In the genomic region with DNA sequence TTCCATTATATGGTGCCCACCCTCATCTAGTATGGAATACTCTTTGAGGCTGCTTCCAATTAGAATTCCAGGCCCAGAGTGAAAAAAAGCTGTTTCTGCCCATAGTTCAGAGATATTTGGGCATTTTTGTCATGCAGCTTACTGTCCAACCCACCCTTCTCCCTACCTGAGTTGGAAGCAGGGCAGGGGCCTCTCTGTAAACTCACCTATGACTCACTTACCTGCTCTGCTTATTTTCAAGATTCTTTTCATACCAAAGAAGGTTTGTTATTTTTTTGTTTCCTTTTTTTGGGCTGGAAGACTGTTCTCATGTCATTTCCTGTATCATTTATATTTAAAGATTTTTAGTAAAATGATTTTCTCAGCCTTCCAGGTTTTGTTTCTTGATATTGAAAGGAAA, we compare ENCODE assay signal across 22 cellular contexts. TPM values are rescaled to one million over a fixed set of nuclear protein-coding genes. Genes with fewer than 3 reads are reported as not detected.
"Had no signal": no experiment of that assay in that cellular context is flagged by ENCODE, and none has a peak within 500 bp of the region (broad histone marks: within the 10 kb centered on the region; RNA-seq: fewer than 3 reads in every experiment).

No MANE protein-coding gene starts in this region.

- H3K36me3 ChIP-seq: colonic mucosa, heart left ventricle, lower lobe of right lung, neutrophil, tibial artery, uterus had no signal

- DNase-seq: activated CD4-positive, alpha-beta T cell treated with anti-CD3 and anti-CD28 coated beads, Interleukin-2, amount 10 ng/mL, durations not matched to agents 24 days and 14 days; activated CD8-positive, alpha-beta T cell treated with anti-CD3 and anti-CD28 coated beads, Interleukin-2, amount 10 ng/mL, durations not matched to agents 7 days and 5 days; activated naive CD4-positive, alpha-beta T cell treated with Interleukin-2 at 50 U/mL for 16 hours; activated T-cell treated with anti-CD3 and anti-CD28 coated beads, Interleukin-2, amount 50 U/mL, for 24 hours; body of pancreas; colonic mucosa; endodermal cell; erythroblast; heart left ventricle; left colon; lower lobe of right lung; stimulated activated naive CD4-positive, alpha-beta T cell treated with Interleukin-2 at 50 U/mL for 16 hours; T1000; tibial artery; uterus had no signal

- H3K27me3 ChIP-seq: body of pancreas, colonic mucosa, heart left ventricle, neutrophil, tibial artery, uterus had no signal

- H3K27ac Mint-ChIP-seq: activated CD4-positive, alpha-beta T cell treated with anti-CD3 and anti-CD28 coated beads, Interleukin-2, amount 10 ng/mL, durations not matched to agents 24 days and 14 days; activated CD8-positive, alpha-beta T cell treated with anti-CD3 and anti-CD28 coated beads, Interleukin-2, amount 10 ng/mL, durations not matched to agents 7 days and 5 days; activated T-cell treated with anti-CD3 and anti-CD28 coated beads, Interleukin-2, amount 50 U/mL, for 24 hours; activated T-helper 2 cell treated with anti-CD3 and anti-CD28 coated beads, Interferon-gamma antibody, Interleukin-2, Interleukin-4, amounts not matched to agents 10 μg/mL and 5 μg/mL and 100 μg/mL, durations not matched to agents 14 hours and 24 hours and 36 hours; endodermal cell; natural killer cell treated with Interleukin-12 subunit alpha and Interleukin-12 subunit beta and Interleukin-15 and Interleukin-18, amount 100 ng/mL, for 72 hours had no signal

- H3K27ac ChIP-seq: body of pancreas, colonic mucosa, heart left ventricle, lower lobe of right lung, neutrophil, parathyroid adenoma, tibial artery, uterus had no signal

- H3K4me1 ChIP-seq: colonic mucosa, heart left ventricle, lower lobe of right lung, parathyroid adenoma, uterus had no signal

- ATAC-seq: activated CD8-positive, alpha-beta T cell treated with anti-CD3 and anti-CD28 coated beads, Interleukin-2, amount 10 ng/mL, durations not matched to agents 7 days and 5 days; body of pancreas; heart left ventricle; left colon; lower lobe of right lung; natural killer cell treated with Interleukin-12 subunit alpha and Interleukin-12 subunit beta and Interleukin-15 and Interleukin-18, amount 100 ng/mL, for 72 hours had no signal

- H3K9ac ChIP-seq: parathyroid adenoma had no signal

- H3K36me3 Mint-ChIP-seq: mesothelial cell of epicardium; natural killer cell treated with Interleukin-12 subunit alpha and Interleukin-12 subunit beta and Interleukin-15 and Interleukin-18, amount 100 ng/mL, for 72 hours had no signal

- H3K9me3 Mint-ChIP-seq: activated CD4-positive, alpha-beta T cell treated with anti-CD3 and anti-CD28 coated beads, Interleukin-2, amount 10 ng/mL, durations not matched to agents 24 days and 14 days; activated T-cell treated with anti-CD3 and anti-CD28 coated beads, Interleukin-2, amount 50 U/mL, for 24 hours; activated T-helper 2 cell treated with anti-CD3 and anti-CD28 coated beads, Interferon-gamma antibody, Interleukin-2, Interleukin-4, amounts not matched to agents 10 μg/mL and 5 μg/mL and 100 μg/mL, durations not matched to agents 14 hours and 24 hours and 36 hours; central memory CD8-positive, alpha-beta T cell; endodermal cell; natural killer cell treated with Interleukin-12 subunit alpha and Interleukin-12 subunit beta and Interleukin-15 and Interleukin-18, amount 100 ng/mL, for 72 hours had no signal

- H3K9me3 ChIP-seq: body of pancreas, colonic mucosa, heart left ventricle, lower lobe of right lung, neutrophil, tibial artery, uterus had no signal

- H3K4me3 ChIP-seq: body of pancreas, colonic mucosa, heart left ventricle, lower lobe of right lung, tibial artery, uterus had no signal

- H3K79me2 ChIP-seq: parathyroid adenoma had no signal

- H3K4me3 Mint-ChIP-seq: activated CD4-positive, alpha-beta T cell treated with anti-CD3 and anti-CD28 coated beads, Interleukin-2, amount 10 ng/mL, durations not matched to agents 24 days and 14 days; activated CD8-positive, alpha-beta T cell treated with anti-CD3 and anti-CD28 coated beads, Interleukin-2, amount 10 ng/mL, durations not matched to agents 7 days and 5 days; activated T-cell treated with anti-CD3 and anti-CD28 coated beads, Interleukin-2, amount 50 U/mL, for 24 hours; central memory CD8-positive, alpha-beta T cell; endodermal cell; mesothelial cell of epicardium; natural killer cell treated with Interleukin-12 subunit alpha and Interleukin-12 subunit beta and Interleukin-15 and Interleukin-18, amount 100 ng/mL, for 72 hours had no signal

- H2AFZ ChIP-seq: parathyroid adenoma had no signal

- H3K4me1 Mint-ChIP-seq: activated CD4-positive, alpha-beta T cell treated with anti-CD3 and anti-CD28 coated beads, Interleukin-2, amount 10 ng/mL, durations not matched to agents 24 days and 14 days; central memory CD8-positive, alpha-beta T cell had no signal

RNA-seq across cellular contexts. Expression of a gene that starts 38.4 kb away (rescaled TPM):
- total RNA-seq: activated CD4-positive, alpha-beta T cell treated with anti-CD3 and anti-CD28 coated beads, Interleukin-2, amount 10 ng/mL, durations not matched to agents 24 days and 14 days; activated CD8-positive, alpha-beta T cell treated with anti-CD3 and anti-CD28 coated beads, Interleukin-2, amount 10 ng/mL, durations not matched to agents 7 days and 5 days; activated T-helper 2 cell treated with anti-CD3 and anti-CD28 coated beads, Interferon-gamma antibody, Interleukin-2, Interleukin-4, amounts not matched to agents 10 μg/mL and 5 μg/mL and 100 μg/mL, durations not matched to agents 14 hours and 24 hours and 36 hours; colonic mucosa; natural killer cell treated with Interleukin-12 subunit alpha and Interleukin-12 subunit beta and Interleukin-15 and Interleukin-18, amount 100 ng/mL, for 72 hours; T-helper 1 cell treated with Interleukin-12 subunit alpha and Interleukin-12 subunit beta and Interleukin-4 antibody, amounts not matched to agents 30 ng/mL and 1 ng/mL, for 36 hours had no signal
